Comparison of ENCODE assay signal across 10 cellular contexts in the genomic region with DNA sequence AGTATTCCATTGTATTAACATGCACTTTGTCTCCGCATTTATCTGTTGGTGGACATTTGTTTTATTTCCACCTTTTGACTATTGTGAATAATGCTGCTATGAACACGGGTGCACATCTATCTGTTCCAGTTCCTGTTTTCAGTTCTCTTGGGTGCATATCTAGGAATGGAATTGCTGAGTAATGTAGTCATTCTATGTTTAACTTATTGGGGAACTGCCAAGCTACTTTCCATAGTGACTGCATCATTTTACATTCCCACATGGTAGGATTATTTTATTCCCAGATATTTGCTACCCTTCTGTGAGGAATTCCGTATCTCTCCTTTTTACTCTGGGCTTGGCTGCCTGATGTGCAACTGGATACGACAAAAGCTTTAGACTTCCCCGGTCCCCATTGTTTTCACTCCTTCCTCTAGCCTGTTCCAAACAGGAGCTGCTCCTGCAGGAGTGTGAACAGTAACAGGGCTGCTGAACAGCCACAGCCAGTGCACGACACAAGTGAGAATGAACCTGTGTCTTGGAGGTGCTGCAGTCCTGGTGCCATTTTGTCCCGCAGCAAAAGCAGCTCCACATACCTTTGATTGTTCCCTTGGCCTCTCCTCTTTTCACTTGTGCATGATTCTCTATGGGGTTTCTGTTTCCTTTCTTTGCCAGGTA. TPM values are rescaled to one million over a fixed set of nuclear protein-coding genes. Genes with fewer than 3 reads are reported as not detected.
A peak's percentile ranks its signal among the peaks of the same experiment; 100 is the strongest.
DNase-seq lines count a peak whose midpoint lies in the region; ATAC-seq and TF ChIP-seq lines count a peak whose summit lies in the region.
"Had no signal": no experiment of that assay in that cellular context is flagged by ENCODE, and none has a peak within 500 bp of the region (broad histone marks: within the 10 kb centered on the region; RNA-seq: fewer than 3 reads in every experiment).

No MANE protein-coding gene starts in this region.

- peak; percentile 72 for ATAC-seq in GM18870 (IDR thresholded peaks at IDR 0.05; ENCODE audit: unreplicated experiment)
- ATAC-seq in HG02884 (IDR thresholded peaks at IDR 0.05; ENCODE audit: unreplicated experiment): no peak

- no peak for TF ChIP-seq CTCF in epithelial cell of esophagus (IDR thresholded peaks at IDR 0.05; ENCODE audit: insufficient read depth, low read depth, low read length, missing control alignments)
- TF ChIP-seq CTCF in retinal pigment epithelial cell (conservative IDR thresholded peaks at IDR 0.05; ENCODE audit: low read depth, low read length): no peak

- H3K4me3 ChIP-seq in epithelial cell of esophagus (ENCODE audit: low read length): no peak overlapping the region
- no peak overlapping the region for H3K4me3 ChIP-seq in retinal pigment epithelial cell (ENCODE audit: low read length)
- H3K4me3 ChIP-seq: thyroid gland had no signal

- DNase-seq in HT1080 (ENCODE audit: low read depth) (peak; percentile 74), epithelial cell of esophagus (ENCODE audit: low read depth) (peak; percentile 45), retinal pigment epithelial cell (ENCODE audit: low read depth) (peak; percentile 77), HK-2 (ENCODE audit: unreplicated experiment) (no peak), NCI-H748 (lab: John Stamatoyannopoulos, UW; ENCODE audit: unreplicated experiment) (no peak)
- DNase-seq: KBM-7, thyroid gland had no signal

RNA-seq across cellular contexts. Expression of a gene that starts 7.1 kb away (rescaled TPM):
- total RNA-seq in HT1080 (2014; rRNA removed; shearing (Covaris generic)): not detected in 2 replicates
- polyA plus RNA-seq in HT1080 (2015; cell fraction: cytosol; rRNA removed): not detected in 2 replicates
- not detected in 2 replicates for polyA plus RNA-seq in HT1080 (2015; cell fraction: nucleus; rRNA removed)
- total RNA-seq: frontal cortex had no signal

Comparison
In these comparisons a context has a peak if more than half of its experiments do, and no peak if none do; other contexts are left out.
1. DNase-seq: peak in HT1080 (single experiment), epithelial cell of esophagus (single experiment) and retinal pigment epithelial cell (single experiment); none in HK-2 (single experiment) and NCI-H748 (single experiment).